In the genomic region with DNA sequence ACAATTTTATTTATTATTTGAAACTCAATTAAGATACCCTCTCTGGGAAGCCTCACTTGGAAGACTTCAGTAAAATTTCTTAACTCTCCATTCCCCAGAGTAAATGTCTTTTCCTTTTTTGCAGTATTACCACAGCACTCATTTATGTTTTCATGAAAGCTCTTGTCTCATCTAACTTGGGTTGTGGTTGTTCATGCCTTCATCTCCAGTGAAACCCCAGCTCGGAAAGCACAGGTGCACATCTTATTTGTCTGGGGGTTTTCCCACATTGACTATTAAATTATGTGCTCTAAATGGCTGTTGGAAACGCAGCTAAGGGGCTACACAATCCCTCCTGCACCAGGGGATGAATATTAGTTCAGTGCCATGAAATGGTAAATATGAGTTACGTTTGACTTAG, we compare ENCODE assay signal across 9 cellular contexts.
"Had no signal": no experiment of that assay in that cellular context is flagged by ENCODE, and none has a peak within 500 bp of the region (broad histone marks: within the 10 kb centered on the region; RNA-seq: fewer than 3 reads in every experiment).

No MANE protein-coding gene starts in this region.

- H3K27ac ChIP-seq: GM23248, HL-60 had no signal

- H3K9ac ChIP-seq: GM23248 had no signal

- H3K36me3 ChIP-seq: HAP-1 had no signal

- H3K9me3 ChIP-seq: HAP-1 had no signal

- DNase-seq: GM23248, GOT3, H7, HFFc6, KBM-7 had no signal

- ATAC-seq: HCT116, HepG2 had no signal

- H3K4me3 ChIP-seq: GM23248, HAP-1 had no signal

- H2AFZ ChIP-seq: GM23248 had no signal
